ENCODE assay signal across 1 cellular context in the genomic region with DNA sequence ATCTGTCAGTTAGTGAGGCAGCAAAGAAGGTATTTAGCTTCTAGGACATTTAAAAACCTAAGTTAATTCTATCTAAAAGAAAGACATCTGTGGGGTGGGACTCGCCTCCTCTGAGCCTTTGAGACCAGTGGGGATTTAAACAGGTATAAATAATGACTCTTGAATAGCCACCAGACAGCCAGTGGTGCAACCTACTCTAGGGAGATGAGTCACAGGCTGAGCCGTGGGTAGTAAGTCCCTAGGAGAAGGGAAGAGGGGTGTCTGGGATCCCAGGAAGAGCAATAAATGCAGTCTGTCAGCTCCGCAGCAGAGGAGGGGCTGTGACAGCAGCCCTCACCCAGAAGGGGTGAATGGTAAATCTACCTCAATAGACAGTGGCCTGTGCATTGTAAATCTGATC.
A peak's percentile ranks its signal among the peaks of the same experiment; 100 is the strongest.
TF ChIP-seq lines count a peak whose summit lies in the region.

No MANE protein-coding gene starts in this region.

TF ChIP-seq in SK-N-SH, 30 proteins besides CTCF, POLR2A, EP300 and RAD21 (continued from another document):
- TF ChIP-seq, protein P1, sequence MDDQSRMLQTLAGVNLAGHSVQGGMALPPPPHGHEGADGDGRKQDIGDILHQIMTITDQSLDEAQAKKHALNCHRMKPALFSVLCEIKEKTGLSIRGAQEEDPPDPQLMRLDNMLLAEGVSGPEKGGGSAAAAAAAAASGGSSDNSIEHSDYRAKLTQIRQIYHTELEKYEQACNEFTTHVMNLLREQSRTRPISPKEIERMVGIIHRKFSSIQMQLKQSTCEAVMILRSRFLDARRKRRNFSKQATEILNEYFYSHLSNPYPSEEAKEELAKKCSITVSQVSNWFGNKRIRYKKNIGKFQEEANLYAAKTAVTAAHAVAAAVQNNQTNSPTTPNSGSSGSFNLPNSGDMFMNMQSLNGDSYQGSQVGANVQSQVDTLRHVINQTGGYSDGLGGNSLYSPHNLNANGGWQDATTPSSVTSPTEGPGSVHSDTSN (IDR thresholded peaks at IDR 0.05), result peak; percentile 52
- peak; percentile 52; the same call in 1 of the 2 replicates for TF ChIP-seq FOSL2 (IDR thresholded peaks at IDR 0.05; ENCODE audit: borderline replicate concordance, low read depth)
- peak; percentile 18; the same call in 1 of the 2 replicates for TF ChIP-seq JUND (IDR thresholded peaks at IDR 0.05)
